ENCODE assay signal across 8 cellular contexts in the genomic region with DNA sequence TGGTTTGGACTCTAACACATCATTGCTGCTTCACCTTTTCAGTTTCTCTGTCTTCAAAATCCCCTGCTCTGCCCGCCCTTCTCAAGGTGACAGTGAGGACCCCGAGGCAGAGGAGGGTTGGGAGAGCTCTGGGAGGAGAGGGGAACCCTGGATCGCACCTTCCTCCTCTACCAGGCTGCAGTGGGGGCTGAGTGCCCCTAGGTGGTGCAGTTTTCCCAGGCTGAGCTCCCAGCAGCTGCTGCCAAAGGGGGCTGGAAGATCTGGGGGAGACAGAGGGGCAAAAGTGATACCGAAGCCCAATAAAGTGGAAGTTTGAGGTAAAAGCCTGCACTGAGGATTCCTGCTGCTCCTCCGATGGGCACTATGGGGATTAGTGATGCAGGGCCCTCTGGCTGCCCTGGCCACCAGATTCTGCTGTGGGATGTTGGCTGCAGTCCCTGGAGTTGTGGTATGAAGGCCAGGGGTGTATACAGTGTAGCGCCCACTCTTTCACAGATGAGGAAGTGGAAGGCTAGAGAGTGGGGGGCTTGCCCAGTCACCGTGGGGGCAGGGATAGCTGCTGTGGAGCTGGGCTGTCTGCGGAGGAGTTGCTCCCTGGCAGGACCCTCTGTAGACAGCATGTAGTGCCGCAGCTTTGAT. TPM values are rescaled to one million over a fixed set of nuclear protein-coding genes. Genes with fewer than 3 reads are reported as not detected.
A peak's percentile ranks its signal among the peaks of the same experiment; 100 is the strongest.
DNase-seq lines count a peak whose midpoint lies in the region; ATAC-seq and TF ChIP-seq lines count a peak whose summit lies in the region.

No MANE protein-coding gene starts in this region.

- DNase-seq in ACHN (peak; percentile 23), NCI-H774 (lab: John Stamatoyannopoulos, UW) (peak; percentile 26), adrenal gland (peak; percentile 27 to 59 (median 47)), iPS-NIHi7 (ENCODE audit: extremely low spot score) (peak; percentile 83)
- DNase-seq in stimulated activated CD4-positive, alpha-beta T cell treated with anti-CD3 and anti-CD28 coated beads, Interleukin-4, amount 100 ng/mL, for 24 hours = peak; percentile 25
- no peak for DNase-seq in activated CD4-positive, CD25-positive, alpha-beta regulatory T cell (lab: John Stamatoyannopoulos, UW)

- TF ChIP-seq CTCF in GM12873 (IDR thresholded peaks at IDR 0.05; ENCODE audit: insufficient read depth, low read depth, low read length, missing control alignments) = peak; percentile 94
- TF ChIP-seq CTCF in adrenal gland (IDR thresholded peaks at IDR 0.05) = peak; percentile 67 to 83 (median 76)

- no peak overlapping the region for H3K27ac ChIP-seq in adrenal gland

- no peaks in the 10 kb centered on the region for H3K9me3 ChIP-seq in adrenal gland (replicated peaks in 1 of 3)

- peaks cover 6 to 10% of the 10 kb centered on the region in 2 donors for H3K4me1 ChIP-seq in adrenal gland (replicated peaks in 1 of 2)

- H3K27me3 ChIP-seq in adrenal gland = no peaks in the 10 kb centered on the region

- no peak overlapping the region for H3K4me3 ChIP-seq in adrenal gland

- TF ChIP-seq POLR2A in adrenal gland (IDR thresholded peaks at IDR 0.05) = no peak

- intact Hi-C loops in adrenal gland (cut with DNase I) = loop anchor here (2.0 to 5.0 kb wide), 2 partner anchors 134 to 135 kb away; no protein-coding TSS in a partner anchor

- H3K36me3 ChIP-seq in adrenal gland (replicated peaks in 1 of 2) = no peaks in the 10 kb centered on the region

- no peak for ATAC-seq in GM18868 (IDR thresholded peaks at IDR 0.05; ENCODE audit: unreplicated experiment)

- WGBS in adrenal gland, 4 donors = 26 to 40% (median 31%) methylated on average over 7 to 9 of the region's 9 CpGs

- in situ Hi-C loops in ACHN (cut with HindIII; ENCODE audit: low pct_ligation_motif_present, low pct_unique_long_range_greater_than_20kb, low sequenced_read_pairs) = loop anchor here (25.0 kb wide), 1 partner anchor 130 kb away; no protein-coding TSS in a partner anchor

RNA-seq across cellular contexts. Expression of gene SCMH1, which starts 40.7 kb away (rescaled TPM):
- total RNA-seq in adrenal gland = 10 to 100 TPM; 29.3 to 49.3 (median 41.1) TPM
- 10 to 100 TPM; 29.5 to 62.5 (median 46.2) TPM for polyA plus RNA-seq in adrenal gland

Comparison
In these comparisons a context has a peak if more than half of its experiments do, and no peak if none do; other contexts are left out.
1. DNase-seq: peak in ACHN (single experiment), NCI-H774 (single experiment), adrenal gland (7 of 7), iPS-NIHi7 (single experiment) and stimulated activated CD4-positive, alpha-beta T cell treated with anti-CD3 and anti-CD28 coated beads, Interleukin-4, amount 100 ng/mL, for 24 hours (single experiment); none in activated CD4-positive, CD25-positive, alpha-beta regulatory T cell (0 of 4).